Comparison of ENCODE assay signal across 14 cellular contexts in genomic region chr1:169043823-169044222, GRCh38.
DNase-seq lines count a peak whose midpoint lies in the region; ATAC-seq, FAIRE-seq and TF ChIP-seq lines count a peak whose summit lies in the region.
"Had no signal": no experiment of that assay in that cellular context is flagged by ENCODE, and none has a peak within 500 bp of the region (broad histone marks: within the 10 kb centered on the region; RNA-seq: fewer than 3 reads in every experiment).

No MANE protein-coding gene starts in this region.

- no peaks in the 10 kb centered on the region for H3F3A ChIP-seq in Loucy (ENCODE audit: low read depth)
- H3F3A ChIP-seq in GM23248 (ENCODE audit: insufficient read depth), result no peaks in the 10 kb centered on the region

- H3K4me3 Mint-ChIP-seq in immature natural killer cell, result peak overlapping the region in 4 of 5 donors; percentile 70 to 82 (median 76)

- in situ Hi-C loops in GM23248 (cut with MboI), result no loop called here

- H3K36me3 Mint-ChIP-seq in immature natural killer cell, result no peaks in the 10 kb centered on the region

- H3K9me3 ChIP-seq in Loucy (ENCODE audit: insufficient read depth, low read depth, low read length) (no peaks in the 10 kb centered on the region), GM23248 (ENCODE audit: low read depth) (no peaks in the 10 kb centered on the region), small intestine (ENCODE audit: control insufficient read depth, low read depth) (no peaks in the 10 kb centered on the region)
- H3K9me3 ChIP-seq: heart left ventricle, ovary had no signal

- DNase-seq in NCI-H2171 treated with DMSO at 0.1 percent for 48 hours (lab: John Stamatoyannopoulos, UW) (peak; percentile 28), NCI-H2171 (lab: John Stamatoyannopoulos, UW) (no peak), immature natural killer cell (peak in 1 of 3 donors; percentile 0), GM23248 (no peak), NOMO-1 (lab: John Stamatoyannopoulos, UW; ENCODE audit: unreplicated experiment in 2 of 2) (no peak), small intestine (no peak)
- DNase-seq: 8988T, heart left ventricle, NCI-H510A, ovary had no signal

- H3K27ac Mint-ChIP-seq in immature natural killer cell, result peak overlapping the region; percentile 0 to 88 (median 82)

- peaks cover 34 to 37% of the 10 kb centered on the region in 2 donors for H3K4me1 Mint-ChIP-seq in immature natural killer cell

- peaks cover 0 to 1% (median 0%) of the 10 kb centered on the region in 6 donors for H3K9me3 Mint-ChIP-seq in immature natural killer cell

- H3K4me2 ChIP-seq in Loucy (ENCODE audit: low read depth, low read length, poor library complexity, severe bottlenecking), result peak overlapping the region; percentile 55
- no peak overlapping the region for H3K4me2 ChIP-seq in GM23248 (ENCODE audit: unreplicated experiment)
- H3K4me2 ChIP-seq: KMS-11 had no signal

- H3K27me3 Mint-ChIP-seq in immature natural killer cell (ENCODE audit: low read depth in 3 of 3), result peaks cover 0 to 4% (median 4%) of the 10 kb centered on the region in 3 donors

- H3K27me3 ChIP-seq in Loucy (ENCODE audit: insufficient read depth, low read length, poor library complexity, severe bottlenecking), result no peaks in the 10 kb centered on the region
- no peaks in the 10 kb centered on the region for H3K27me3 ChIP-seq in GM23248 (replicated peaks; ENCODE audit: insufficient read depth)
- H3K27me3 ChIP-seq in small intestine (ENCODE audit: control insufficient read depth in 2 of 2, insufficient read depth in 2 of 2, low read length in 2 of 2), result no peaks in the 10 kb centered on the region
- H3K27me3 ChIP-seq: heart left ventricle, ovary had no signal

- no peak overlapping the region for H3K27ac ChIP-seq in GM23248
- H3K27ac ChIP-seq in small intestine (ENCODE audit: low read depth in 1 of 2, low read length in 1 of 2), result peak overlapping the region in 1 of 2 donors; percentile 33
- H3K27ac ChIP-seq: KMS-11, ovary had no signal

- H3K79me2 ChIP-seq in Loucy (ENCODE audit: insufficient read depth, low read length), result no peaks in the 10 kb centered on the region
- no peaks in the 10 kb centered on the region for H3K79me2 ChIP-seq in GM23248 (ENCODE audit: insufficient read depth)

- peak; percentile 3 for ATAC-seq in GM19351 (IDR thresholded peaks at IDR 0.05; ENCODE audit: unreplicated experiment)

- H3K9me2 ChIP-seq in Loucy (replicated peaks; ENCODE audit: low read depth, low read length), result no peaks in the 10 kb centered on the region
- H3K9me2 ChIP-seq in GM23248 (ENCODE audit: insufficient read depth), result no peaks in the 10 kb centered on the region

- H3K4me1 ChIP-seq in Loucy (ENCODE audit: insufficient read depth, low read length, poor library complexity, severe bottlenecking), result peaks cover 19% of the 10 kb centered on the region
- no peaks in the 10 kb centered on the region for H3K4me1 ChIP-seq in GM23248 (ENCODE audit: insufficient read depth)
- H3K4me1 ChIP-seq in small intestine (ENCODE audit: control insufficient read depth in 2 of 2, insufficient read depth in 1 of 2, low read depth in 1 of 2, low read length in 1 of 2), result peaks cover 4 to 9% of the 10 kb centered on the region in 2 donors

- no peak for FAIRE-seq in small intestine (lab: Jason Lieb, UNC)
- FAIRE-seq: H1 had no signal

- TF ChIP-seq CTCF in Loucy (conservative IDR thresholded peaks at IDR 0.05; ENCODE audit: low read length), result no peak

- H2AFZ ChIP-seq in Loucy (ENCODE audit: low read length) (peak overlapping the region; percentile 44), GM23248 (no peak overlapping the region)

- no peaks in the 10 kb centered on the region for H4K20me1 ChIP-seq in Loucy (ENCODE audit: insufficient read depth, low read length, poor library complexity, severe bottlenecking)
- no peaks in the 10 kb centered on the region for H4K20me1 ChIP-seq in GM23248 (ENCODE audit: insufficient read depth)

- H3K4me3 ChIP-seq in Loucy (ENCODE audit: low read length, poor library complexity, severe bottlenecking), result peak overlapping the region; percentile 25
- H3K4me3 ChIP-seq in GM23248, result no peak overlapping the region
- no peak overlapping the region for H3K4me3 ChIP-seq in small intestine (ENCODE audit: low read depth in 1 of 2, low read length in 2 of 2)
- H3K4me3 ChIP-seq: heart left ventricle, ovary had no signal

- H3K36me3 ChIP-seq in Loucy (ENCODE audit: insufficient read depth, low read length), result no peaks in the 10 kb centered on the region
- H3K36me3 ChIP-seq in GM23248 (ENCODE audit: low read depth), result no peaks in the 10 kb centered on the region
- H3K36me3 ChIP-seq in small intestine (ENCODE audit: control insufficient read depth in 2 of 2, insufficient read depth in 2 of 2, low read length in 2 of 2), result no peaks in the 10 kb centered on the region
- H3K36me3 ChIP-seq: heart left ventricle, ovary had no signal

- H3K9ac ChIP-seq in Loucy (ENCODE audit: low read depth, low read length, poor library complexity, severe bottlenecking), result peak overlapping the region; percentile 3
- no peak overlapping the region for H3K9ac ChIP-seq in GM23248
- H3K9ac ChIP-seq: KMS-11 had no signal
